ENCODE assay signal across 14 cellular contexts in the genomic region with DNA sequence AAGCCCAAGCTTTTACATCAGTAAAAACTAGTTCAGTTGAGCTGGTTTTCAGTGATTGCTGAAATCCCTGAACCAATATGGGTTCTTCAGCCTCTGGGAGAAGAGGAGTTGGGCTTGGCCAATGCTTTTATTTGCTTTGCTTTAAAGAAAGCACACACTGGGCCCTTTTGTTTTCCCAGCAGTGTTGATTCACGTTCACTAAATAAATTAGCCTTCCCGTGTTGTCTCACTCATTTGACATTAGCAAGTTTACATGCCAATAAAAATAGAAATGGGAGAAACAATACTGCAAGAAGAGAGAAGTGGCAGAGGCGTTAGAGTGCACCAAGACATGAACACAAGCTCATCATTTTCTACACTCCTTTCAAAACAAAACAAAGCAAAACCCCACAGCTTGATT.
DNase-seq lines count a peak whose midpoint lies in the region; ATAC-seq and TF ChIP-seq lines count a peak whose summit lies in the region.
"Had no signal": no experiment of that assay in that cellular context is flagged by ENCODE, and none has a peak within 500 bp of the region (broad histone marks: within the 10 kb centered on the region; RNA-seq: fewer than 3 reads in every experiment).

No MANE protein-coding gene starts in this region.

- H3K4ac ChIP-seq in mesenchymal stem cell (ENCODE audit: low read depth in 1 of 2, low read length in 2 of 2), result no peak overlapping the region

- ATAC-seq in GM19035 (IDR thresholded peaks at IDR 0.05; ENCODE audit: unreplicated experiment), result no peak
- ATAC-seq: stimulated activated naive CD8-positive, alpha-beta T cell treated with anti-CD3 and anti-CD28 coated beads, Interleukin-15, Interleukin-2, amounts not matched to agents 100 U/mL and 50 U/mL, for 24 hours had no signal

- 74% methylated on average over 3 of the region's 3 CpGs for WGBS in mesenchymal stem cell

- no peak overlapping the region for H2AK5ac ChIP-seq in mesenchymal stem cell (ENCODE audit: low read length, severe bottlenecking)

- H3K9ac ChIP-seq in mesenchymal stem cell (ENCODE audit: low read length), result no peak overlapping the region

- no peak overlapping the region for H3K23ac ChIP-seq in mesenchymal stem cell (ENCODE audit: low read length in 2 of 2)

- H3K27ac ChIP-seq in ACC112 (ENCODE audit: low read depth, low read length) (no peak overlapping the region), mesenchymal stem cell (ENCODE audit: low read length, poor library complexity, severe bottlenecking) (no peak overlapping the region), Peyer's patch (no peak overlapping the region)
- H3K27ac ChIP-seq: neutrophil, skin epidermis had no signal

- H3K4me3 ChIP-seq in ACC112 (ENCODE audit: low read depth, low read length) (peak overlapping the region; percentile 56; the same call in 1 of the 2 replicates), mesenchymal stem cell (ENCODE audit: insufficient read depth in 1 of 2, low read depth in 1 of 2, low read length in 2 of 2) (no peak overlapping the region), Peyer's patch (no peak overlapping the region)
- H3K4me3 ChIP-seq: skin epidermis had no signal

- H2BK120ac ChIP-seq in mesenchymal stem cell (ENCODE audit: low read depth, low read length), result no peak overlapping the region

- H2AFZ ChIP-seq in ACC112 (ENCODE audit: low read length, unreplicated experiment), result no peak overlapping the region
- no peak overlapping the region for H2AFZ ChIP-seq in mesenchymal stem cell (ENCODE audit: low read depth, low read length)

- H3K36me3 ChIP-seq in ACC112 (ENCODE audit: insufficient read depth, low read length) (no peaks in the 10 kb centered on the region), mesenchymal stem cell (ENCODE audit: control insufficient read depth in 1 of 2, insufficient read depth in 2 of 2, low read depth in 1 of 2, low read length in 2 of 2) (no peaks in the 10 kb centered on the region), Peyer's patch (no peaks in the 10 kb centered on the region)
- H3K36me3 ChIP-seq: esophagus muscularis mucosa, neutrophil had no signal

- TF ChIP-seq POLR2A in Peyer's patch (IDR thresholded peaks at IDR 0.05), result no peak

- no peaks in the 10 kb centered on the region for H3K9me3 ChIP-seq in mesenchymal stem cell (ENCODE audit: control insufficient read depth, low read length)
- no peaks in the 10 kb centered on the region for H3K9me3 ChIP-seq in Peyer's patch
- H3K9me3 ChIP-seq: esophagus muscularis mucosa, neutrophil had no signal

- no peaks in the 10 kb centered on the region for H3K79me1 ChIP-seq in mesenchymal stem cell (replicated peaks; ENCODE audit: low read length, poor library complexity, severe bottlenecking)

- no peak overlapping the region for H3K4me2 ChIP-seq in mesenchymal stem cell (ENCODE audit: low read length, poor library complexity, severe bottlenecking)

- H3K79me2 ChIP-seq in ACC112 (ENCODE audit: control insufficient read depth, insufficient read depth, low read length, unreplicated experiment), result no peaks in the 10 kb centered on the region

- TF ChIP-seq CTCF in Peyer's patch (IDR thresholded peaks at IDR 0.05), result no peak

- H2BK12ac ChIP-seq in mesenchymal stem cell (ENCODE audit: low read length in 2 of 2), result no peak overlapping the region

- H3K27me3 ChIP-seq in ACC112 (ENCODE audit: insufficient read depth, low read length) (no peaks in the 10 kb centered on the region), mesenchymal stem cell (ENCODE audit: control insufficient read depth in 1 of 2, insufficient read depth in 1 of 2, low read length in 2 of 2) (no peaks in the 10 kb centered on the region), Peyer's patch (no peaks in the 10 kb centered on the region)
- H3K27me3 ChIP-seq: esophagus muscularis mucosa had no signal

- H3K18ac ChIP-seq in mesenchymal stem cell (ENCODE audit: low read depth in 1 of 2, low read length in 2 of 2), result no peak overlapping the region

- H4K8ac ChIP-seq in mesenchymal stem cell (ENCODE audit: low read length), result no peak overlapping the region

- no peak overlapping the region for H3K14ac ChIP-seq in mesenchymal stem cell (ENCODE audit: low read length in 2 of 2)

- no peak overlapping the region for H4K91ac ChIP-seq in mesenchymal stem cell (ENCODE audit: low read length)

- no peak overlapping the region for H2BK15ac ChIP-seq in mesenchymal stem cell (ENCODE audit: low read depth, poor library complexity, severe bottlenecking)

- peaks cover 12% of the 10 kb centered on the region for H3K4me1 ChIP-seq in ACC112 (ENCODE audit: control insufficient read depth, insufficient read depth, low read length, unreplicated experiment)
- peaks cover 10% of the 10 kb centered on the region for H3K4me1 ChIP-seq in mesenchymal stem cell (ENCODE audit: control insufficient read depth, insufficient read depth, low read depth, low read length)
- no peaks in the 10 kb centered on the region for H3K4me1 ChIP-seq in Peyer's patch

- H2BK5ac ChIP-seq in mesenchymal stem cell (ENCODE audit: low read depth, low read length, poor library complexity, severe bottlenecking), result peak overlapping the region; percentile 46

- peak; percentile 85 for DNase-seq in NCI-H146 (lab: John Stamatoyannopoulos, UW)
- DNase-seq in SHP77 treated with DMSO at 0.1 percent for 48 hours (lab: John Stamatoyannopoulos, UW), result peak; percentile 32
- no peak for DNase-seq in mesenchymal stem cell
- no peak for DNase-seq in dermis blood vessel endothelial cell
- DNase-seq in Peyer's patch, result no peak
- no peak for DNase-seq in glomerular visceral epithelial cell (ENCODE audit: extremely low spot score)
- DNase-seq: mammary epithelial cell; NCI-H1105 treated with DMSO at 0.1 percent for 48 hours; stimulated activated naive CD8-positive, alpha-beta T cell treated with anti-CD3 and anti-CD28 coated beads, Interleukin-15, Interleukin-2, amounts not matched to agents 100 U/mL and 50 U/mL, for 24 hours had no signal

Comparison
In these comparisons a context has a peak if more than half of its experiments do, and no peak if none do; other contexts are left out.
1. DNase-seq: peak in NCI-H146 (single experiment) and SHP77 treated with DMSO at 0.1 percent for 48 hours (single experiment); none in mesenchymal stem cell (single experiment), dermis blood vessel endothelial cell (single experiment), Peyer's patch (0 of 3) and glomerular visceral epithelial cell (single experiment).